Comparison of ENCODE assay signal across 21 cellular contexts in the genomic region with DNA sequence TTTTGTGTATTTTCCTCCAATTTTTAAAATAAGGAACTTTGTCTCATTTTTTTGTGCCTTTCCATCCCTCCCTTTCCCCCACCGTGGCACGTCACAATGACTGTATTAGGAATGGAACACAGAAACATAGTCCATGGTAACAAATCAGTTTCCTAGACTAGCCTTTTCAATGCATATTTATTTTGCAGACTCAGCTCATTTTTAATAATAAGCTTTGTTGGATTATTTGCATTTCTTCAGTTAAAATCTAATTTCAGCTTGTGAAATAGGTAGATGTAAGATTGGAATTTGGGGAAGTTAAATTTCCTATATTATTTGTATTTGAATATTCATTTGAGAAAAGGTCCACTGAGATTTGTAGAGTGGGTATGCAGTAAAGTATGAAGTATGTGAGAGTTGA.
DNase-seq lines count a peak whose midpoint lies in the region; ATAC-seq and TF ChIP-seq lines count a peak whose summit lies in the region.
"Had no signal": no experiment of that assay in that cellular context is flagged by ENCODE, and none has a peak within 500 bp of the region (broad histone marks: within the 10 kb centered on the region; RNA-seq: fewer than 3 reads in every experiment).

No MANE protein-coding gene starts in this region.

- peak overlapping the region; percentile 15 for H3K27ac Mint-ChIP-seq in activated T-cell treated with anti-CD3 and anti-CD28 coated beads, Interleukin-2, amount 50 U/mL, for 24 hours
- no peak overlapping the region for H3K27ac Mint-ChIP-seq in activated T-cell treated with anti-CD3 and anti-CD28 coated beads, Interleukin-2, amount 50 U/mL, for 72 hours
- H3K27ac Mint-ChIP-seq in CD4-positive, alpha-beta T cell: peak overlapping the region; percentile 85

- ATAC-seq in activated T-cell treated with anti-CD3 and anti-CD28 coated beads, Interleukin-2, amount 50 U/mL, for 72 hours (replicated peaks in 1 of 2): no peak
- ATAC-seq in CD4-positive, alpha-beta T cell (ENCODE audit: poor library complexity): no peak
- ATAC-seq in sciatic nerve: peak; percentile 66
- ATAC-seq: HCT116, PC-3 had no signal

- no peaks in the 10 kb centered on the region for H3K27me3 ChIP-seq in CD4-positive, alpha-beta T cell (ENCODE audit: control insufficient read depth, insufficient read depth, low read length)
- no peaks in the 10 kb centered on the region for H3K27me3 ChIP-seq in dorsolateral prefrontal cortex
- H3K27me3 ChIP-seq: SJCRH30 had no signal

- DNase-seq in activated T-cell treated with anti-CD3 and anti-CD28 coated beads, Interleukin-2, amount 50 U/mL, for 24 hours: no peak
- DNase-seq in activated T-cell treated with anti-CD3 and anti-CD28 coated beads, Interleukin-2, amount 50 U/mL, for 72 hours: no peak
- DNase-seq in CD4-positive, alpha-beta T cell: no peak
- DNase-seq in dorsolateral prefrontal cortex (no peak), sciatic nerve (ENCODE audit: low spot score) (no peak), DMS79 (lab: John Stamatoyannopoulos, UW) (no peak), NCI-H1417 treated with DMSO at 0.1 percent for 48 hours (lab: John Stamatoyannopoulos, UW) (no peak)
- DNase-seq: 8988T; DMS153; KBM-7; MV-4-11; NCI-H1105; NCI-H146; NCI-H2029; NCI-H446; NCI-H524 treated with DMSO at 0.1 percent for 48 hours; NCI-H82; NK-92 treated with Interleukin-12 subunit alpha and Interleukin-12 subunit beta, amount 100 ng/mL, for 24 hours; PC-3; SJCRH30 had no signal

- no peak overlapping the region for H3K27ac ChIP-seq in CD4-positive, alpha-beta T cell (ENCODE audit: low read depth, low read length)
- H3K27ac ChIP-seq in dorsolateral prefrontal cortex: peak overlapping the region in 55 of 59 donors; percentile 4 to 96 (median 78)
- H3K27ac ChIP-seq: SJCRH30 had no signal

- POLR2A ChIA-PET in CD4-positive, alpha-beta T cell (lab: Charles Lee): interaction anchor here (0.8 to 2.0 kb wide), 5 partner anchors 10 to 125 kb away, joined by 3 to 6 read pairs (median 3); partner anchors contain the start of gene ADD3

- CTCF ChIA-PET in CD4-positive, alpha-beta T cell (lab: Charles Lee): interaction anchor here (1.0 kb wide), 1 partner anchor 205 kb away, joined by 3 read pairs; no protein-coding TSS in a partner anchor

- H3K36me3 Mint-ChIP-seq in activated T-cell treated with anti-CD3 and anti-CD28 coated beads, Interleukin-2, amount 50 U/mL, for 24 hours (ENCODE audit: low read depth): peaks cover 13% of the 10 kb centered on the region
- no peaks in the 10 kb centered on the region for H3K36me3 Mint-ChIP-seq in activated T-cell treated with anti-CD3 and anti-CD28 coated beads, Interleukin-2, amount 50 U/mL, for 72 hours (ENCODE audit: insufficient read depth in 2 of 2)
- peaks cover 38% of the 10 kb centered on the region for H3K36me3 Mint-ChIP-seq in CD4-positive, alpha-beta T cell (ENCODE audit: low read depth)

- H3K9me3 ChIP-seq in CD4-positive, alpha-beta T cell (ENCODE audit: control insufficient read depth, low read length): no peaks in the 10 kb centered on the region
- H3K9me3 ChIP-seq: SJCRH30 had no signal

- H3K4me1 Mint-ChIP-seq in activated T-cell treated with anti-CD3 and anti-CD28 coated beads, Interleukin-2, amount 50 U/mL, for 24 hours (ENCODE audit: low read depth): peaks cover 78% of the 10 kb centered on the region
- peaks cover 66% of the 10 kb centered on the region for H3K4me1 Mint-ChIP-seq in activated T-cell treated with anti-CD3 and anti-CD28 coated beads, Interleukin-2, amount 50 U/mL, for 72 hours (ENCODE audit: low read depth)
- H3K4me1 Mint-ChIP-seq in CD4-positive, alpha-beta T cell (ENCODE audit: low read depth): peaks cover 92% of the 10 kb centered on the region

- H3K27me3 Mint-ChIP-seq in activated T-cell treated with anti-CD3 and anti-CD28 coated beads, Interleukin-2, amount 50 U/mL, for 24 hours: no peaks in the 10 kb centered on the region
- no peaks in the 10 kb centered on the region for H3K27me3 Mint-ChIP-seq in activated T-cell treated with anti-CD3 and anti-CD28 coated beads, Interleukin-2, amount 50 U/mL, for 72 hours (ENCODE audit: low read depth)
- no peaks in the 10 kb centered on the region for H3K27me3 Mint-ChIP-seq in CD4-positive, alpha-beta T cell

- H3K4me3 ChIP-seq in dorsolateral prefrontal cortex: peak overlapping the region in 1 of 59 donors; percentile 7
- H3K4me3 ChIP-seq: SJCRH30 had no signal

- no peak for TF ChIP-seq CTCF in CD4-positive, alpha-beta T cell (IDR thresholded peaks at IDR 0.05)
- no peak for TF ChIP-seq CTCF in dorsolateral prefrontal cortex (IDR thresholded peaks at IDR 0.05 in 54 of 56, conservative IDR thresholded peaks at IDR 0.05 in 2 of 56; ENCODE audit: low read depth in 1 of 56, partially characterized antibody in 56 of 56)

- intact Hi-C loops in CD4-positive, alpha-beta T cell (cut with DNase I, micrococcal nuclease): no loop called here
- intact Hi-C loops in dorsolateral prefrontal cortex (cut with DNase I): loop anchor here (5.0 to 10.0 kb wide), 2 partner anchors 46 to 49 kb away; no protein-coding TSS in a partner anchor
- intact Hi-C loops in sciatic nerve (cut with DNase I): no loop called here

- no peaks in the 10 kb centered on the region for H3K9me3 Mint-ChIP-seq in activated T-cell treated with anti-CD3 and anti-CD28 coated beads, Interleukin-2, amount 50 U/mL, for 24 hours
- no peaks in the 10 kb centered on the region for H3K9me3 Mint-ChIP-seq in activated T-cell treated with anti-CD3 and anti-CD28 coated beads, Interleukin-2, amount 50 U/mL, for 72 hours
- no peaks in the 10 kb centered on the region for H3K9me3 Mint-ChIP-seq in CD4-positive, alpha-beta T cell

- no peak overlapping the region for H3K4me3 Mint-ChIP-seq in activated T-cell treated with anti-CD3 and anti-CD28 coated beads, Interleukin-2, amount 50 U/mL, for 24 hours
- H3K4me3 Mint-ChIP-seq in activated T-cell treated with anti-CD3 and anti-CD28 coated beads, Interleukin-2, amount 50 U/mL, for 72 hours: no peak overlapping the region
- H3K4me3 Mint-ChIP-seq in CD4-positive, alpha-beta T cell: no peak overlapping the region

Comparison
In these comparisons a context has a peak if more than half of its experiments do, and no peak if none do; other contexts are left out.
1. intact Hi-C loops: an anchor here in dorsolateral prefrontal cortex (5.0 to 10.0 kb wide); none called in CD4-positive, alpha-beta T cell and sciatic nerve.